Comparison of ENCODE assay signal across 9 cellular contexts in the genomic region with DNA sequence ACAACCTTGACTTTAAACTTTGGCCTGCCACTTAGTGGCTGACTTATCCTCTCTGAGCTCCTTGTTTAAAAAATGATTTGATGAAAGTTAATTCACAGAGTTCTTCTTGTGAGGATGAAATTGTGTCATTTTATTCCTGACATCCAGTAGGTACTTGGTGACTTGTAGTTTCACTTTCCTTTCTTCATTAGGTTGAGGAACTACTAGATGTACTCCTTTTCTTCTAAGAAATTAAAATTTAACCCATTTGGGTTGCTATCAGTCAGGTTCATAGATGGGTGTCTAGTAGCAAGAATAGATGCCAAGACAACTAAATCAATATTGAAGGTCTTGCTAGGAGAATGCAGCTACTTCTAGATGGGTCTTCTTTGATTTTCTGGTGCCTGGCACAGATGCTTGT. TPM values are rescaled to one million over a fixed set of nuclear protein-coding genes. Genes with fewer than 3 reads are reported as not detected.
DNase-seq lines count a peak whose midpoint lies in the region; ATAC-seq and TF ChIP-seq lines count a peak whose summit lies in the region.
"Had no signal": no experiment of that assay in that cellular context is flagged by ENCODE, and none has a peak within 500 bp of the region (broad histone marks: within the 10 kb centered on the region; RNA-seq: fewer than 3 reads in every experiment).

No MANE protein-coding gene starts in this region.

- peaks cover 40% of the 10 kb centered on the region for H3K4me1 ChIP-seq in SJSA1 (replicated peaks)
- H3K4me1 ChIP-seq in muscle layer of duodenum (ENCODE audit: control insufficient read depth in 1 of 2, insufficient read depth in 2 of 2, low read length in 2 of 2) = peaks cover 18 to 33% of the 10 kb centered on the region in 2 donors

- peak; percentile 28 for ATAC-seq in GM21737 (IDR thresholded peaks at IDR 0.05; ENCODE audit: unreplicated experiment)
- ATAC-seq in HG03280 (IDR thresholded peaks at IDR 0.05; ENCODE audit: unreplicated experiment) = no peak

- no peak for TF ChIP-seq CTCF in GM12865 (IDR thresholded peaks at IDR 0.05; ENCODE audit: insufficient read depth, low read depth, low read length, missing control alignments)

- H3K27me3 ChIP-seq in SJSA1 (replicated peaks) (no peaks in the 10 kb centered on the region), muscle layer of duodenum (ENCODE audit: low read depth, low read length) (no peaks in the 10 kb centered on the region)

- H3K27ac ChIP-seq in SJSA1 = peak overlapping the region; percentile 15; the same call in 1 of the 2 replicates
- peak overlapping the region; percentile 7 for H3K27ac ChIP-seq in muscle layer of duodenum (ENCODE audit: low read length)

- DNase-seq in GM12865 (ENCODE audit: low read depth) = peak; percentile 34
- DNase-seq in SJSA1 (ENCODE audit: low read depth in 1 of 2, low spot score in 2 of 2) = peak in 1 of 2 experiments; percentile 28
- no peak for DNase-seq in epidermal melanocyte (ENCODE audit: insufficient read length, low spot score)
- no peak for DNase-seq in hypothalamus (lab: John Stamatoyannopoulos, UW)
- DNase-seq in NCI-H1694 (lab: John Stamatoyannopoulos, UW) = no peak
- DNase-seq: NCI-H2171 had no signal

- H3K36me3 ChIP-seq in SJSA1 (peaks cover 41% of the 10 kb centered on the region), muscle layer of duodenum (ENCODE audit: control insufficient read depth in 1 of 2, insufficient read depth in 2 of 2, low read length in 2 of 2) (peaks cover 0 to 8% of the 10 kb centered on the region in 2 donors)

- no peaks in the 10 kb centered on the region for H3K9me3 ChIP-seq in SJSA1 (replicated peaks)
- no peaks in the 10 kb centered on the region for H3K9me3 ChIP-seq in muscle layer of duodenum (ENCODE audit: control insufficient read depth in 1 of 2, low read length in 2 of 2)

- H3K4me3 ChIP-seq in GM12865 (ENCODE audit: low read depth, low read length) = peak overlapping the region; percentile 49
- no peak overlapping the region for H3K4me3 ChIP-seq in SJSA1
- peak overlapping the region; percentile 21 to 41 for H3K4me3 ChIP-seq in muscle layer of duodenum (ENCODE audit: low read depth in 1 of 2, low read length in 2 of 2)

RNA-seq across cellular contexts. Expression of gene NR1D2, which starts 5.2 kb away (rescaled TPM):
- 23.4 and 37.2 TPM in 2 replicates for total RNA-seq in SJSA1 (2014; rRNA removed; shearing (Covaris generic))

RNA-seq across cellular contexts. Expression of gene RPL15, which starts 33.4 kb away (rescaled TPM):
- total RNA-seq in SJSA1 (2014; rRNA removed; shearing (Covaris generic)) = 846 and 1,877 TPM in 2 replicates

RNA-seq across cellular contexts. Expression of gene NKIRAS1, which starts 33.5 kb away (rescaled TPM):
- 10.2 and 18.1 TPM in 2 replicates for total RNA-seq in SJSA1 (2014; rRNA removed; shearing (Covaris generic))
